ENCODE assay signal across 8 cellular contexts in genomic region chr5:149367249-149367971, GRCh38. TPM values are rescaled to one million over a fixed set of nuclear protein-coding genes. Genes with fewer than 3 reads are reported as not detected.
DNase-seq lines count a peak whose midpoint lies in the region; ATAC-seq and TF ChIP-seq lines count a peak whose summit lies in the region.

No MANE protein-coding gene starts in this region.

- no peaks in the 10 kb centered on the region for H3K4me1 Mint-ChIP-seq in natural killer cell

- H3K4me1 ChIP-seq in tibial nerve, result peaks cover 0 to 12% (median 3%) of the 10 kb centered on the region in 4 donors

- TF ChIP-seq EP300 in tibial nerve (IDR thresholded peaks at IDR 0.05), result no peak

- intact Hi-C loops in natural killer cell (cut with micrococcal nuclease), result no loop called here

- TF ChIP-seq CTCF in C4-2B (conservative IDR thresholded peaks at IDR 0.05) (peak; percentile 94), epithelial cell of esophagus (IDR thresholded peaks at IDR 0.05; ENCODE audit: insufficient read depth, low read depth, low read length, missing control alignments) (peak; percentile 87), natural killer cell (IDR thresholded peaks at IDR 0.05) (peak; percentile 72), tibial nerve (IDR thresholded peaks at IDR 0.05) (peak; percentile 75 to 84 (median 77))

- H3K27me3 Mint-ChIP-seq in natural killer cell (ENCODE audit: low read depth in 2 of 2), result no peaks in the 10 kb centered on the region

- no peaks in the 10 kb centered on the region for H3K27me3 ChIP-seq in tibial nerve

- peak; percentile 52 to 72 for DNase-seq in NOMO-1 (lab: John Stamatoyannopoulos, UW; ENCODE audit: unreplicated experiment in 2 of 2)
- peak; percentile 78 for DNase-seq in activated CD8-positive, alpha-beta memory T cell treated with anti-CD3 and anti-CD28 coated beads for 24 hours
- DNase-seq in epithelial cell of esophagus (ENCODE audit: low read depth), result peak; percentile 65
- DNase-seq in natural killer cell, result no peak
- peak; percentile 41 to 63 for DNase-seq in tibial nerve (ENCODE audit: low spot score in 2 of 2)

- H3K4me3 ChIP-seq in epithelial cell of esophagus (ENCODE audit: low read length), result no peak overlapping the region
- H3K4me3 ChIP-seq in tibial nerve, result no peak overlapping the region

- WGBS in tibial nerve, 2 donors, result 37 to 42% methylated on average over 14 of the region's 14 CpGs

- no peaks in the 10 kb centered on the region for H3K36me3 Mint-ChIP-seq in natural killer cell

- ATAC-seq in GM19025 (IDR thresholded peaks at IDR 0.05; ENCODE audit: low read depth, unreplicated experiment), result peak; percentile 79
- peak; percentile 77 for ATAC-seq in HG03432 (IDR thresholded peaks at IDR 0.05; ENCODE audit: unreplicated experiment)
- ATAC-seq in natural killer cell, result peak; percentile 68 to 72 (median 71)

- no peak overlapping the region for H3K4me3 Mint-ChIP-seq in natural killer cell

- peaks cover 0 to 6% (median 0%) of the 10 kb centered on the region in 3 donors for H3K36me3 ChIP-seq in tibial nerve

- H3K9me3 Mint-ChIP-seq in natural killer cell, result no peaks in the 10 kb centered on the region

- H3K27ac ChIP-seq in C4-2B (no peak overlapping the region), tibial nerve (no peak overlapping the region)

- H3K9me3 ChIP-seq in tibial nerve, result no peaks in the 10 kb centered on the region

- no peak overlapping the region for H3K27ac Mint-ChIP-seq in natural killer cell

- no peak for TF ChIP-seq POLR2A in tibial nerve (IDR thresholded peaks at IDR 0.05)

RNA-seq across cellular contexts. Expression of gene PCYOX1L, which starts 9.6 kb away (rescaled TPM):
- total RNA-seq in natural killer cell, result 10 to 100 TPM; 16.6 to 18.1 (median 16.8) TPM
- total RNA-seq in tibial nerve, result 1 to 10 TPM; 5.0 to 8.2 (median 6.7) TPM

RNA-seq across cellular contexts. Expression of gene IL17B, which starts 11.7 kb away (rescaled TPM):
- total RNA-seq in natural killer cell (not detected), tibial nerve (100 to 1,000 TPM in 1 of 4 donors, 10 to 100 TPM in 3; 22.8 to 109 (median 80.7) TPM)

RNA-seq across cellular contexts. Expression of gene GRPEL2, which starts 22.1 kb away (rescaled TPM):
- 10 to 100 TPM in 1 of 3 donors, 1 to 10 TPM in 2; 5.6 to 12.9 (median 6.8) TPM for total RNA-seq in natural killer cell
- 10 to 100 TPM in 2 of 4 donors, 1 to 10 TPM in 2; 6.5 to 13.5 (median 10.3) TPM for total RNA-seq in tibial nerve

Comparison
In these comparisons a context has a peak if more than half of its experiments do, and no peak if none do; other contexts are left out.
1. RNA of gene IL17B, which starts 11.7 kb away (total RNA-seq): 22.8 to 109 TPM in tibial nerve; not detected in natural killer cell; every median in the first group is over 10 times any median in the second.
2. Peak in every context shown above with its lines, with median percentiles within 50 percentile points of each other: CTCF ChIP-seq and ATAC-seq.